In genomic region chr17:36980281-36980761, GRCh38 we compare ENCODE assay signal across 17 cellular contexts. TPM values are rescaled to one million over a fixed set of nuclear protein-coding genes. Genes with fewer than 3 reads are reported as not detected.
A peak's percentile ranks its signal among the peaks of the same experiment; 100 is the strongest.
DNase-seq lines count a peak whose midpoint lies in the region; ATAC-seq and TF ChIP-seq lines count a peak whose summit lies in the region.
"Had no signal": no experiment of that assay in that cellular context is flagged by ENCODE, and none has a peak within 500 bp of the region (broad histone marks: within the 10 kb centered on the region; RNA-seq: fewer than 3 reads in every experiment).

No MANE protein-coding gene starts in this region.

- peak; percentile 5 for DNase-seq in NCI-H1105 treated with DMSO at 0.1 percent for 48 hours (lab: John Stamatoyannopoulos, UW)
- no peak for DNase-seq in NCI-H1105 (lab: John Stamatoyannopoulos, UW)
- peak; percentile 5 for DNase-seq in PC-3
- DNase-seq in fibroblast of lung (ENCODE audit: low read depth in 2 of 2): peak; percentile 35 to 63
- DNase-seq in activated CD4-positive, alpha-beta T cell treated with anti-CD3 and anti-CD28 coated beads, Interleukin-2, amount 50 U/mL, for 4 hours: no peak
- no peak for DNase-seq in left lung
- DNase-seq: 8988T; activated CD8-positive, alpha-beta memory T cell treated with anti-CD3 and anti-CD28 coated beads, Interleukin-2, amount 50 U/mL, for 4 hours; adrenal gland; HFFc6; KBM-7; NCI-H226; Right ventricle myocardium superior had no signal

- H3F3A ChIP-seq in PC-3 (ENCODE audit: low read length, unreplicated experiment): no peaks in the 10 kb centered on the region

- no peak overlapping the region for H3K9ac ChIP-seq in PC-3 (ENCODE audit: low read length)
- no peak overlapping the region for H3K9ac ChIP-seq in fibroblast of lung (ENCODE audit: insufficient read depth, low read length)
- no peak overlapping the region for H3K9ac ChIP-seq in skeletal muscle satellite cell (ENCODE audit: low read depth, low read length)

- no peak overlapping the region for H3K4me2 ChIP-seq in PC-3 (ENCODE audit: low read length)
- H3K4me2 ChIP-seq in fibroblast of lung (ENCODE audit: extremely low read depth, insufficient read depth, low read length): no peak overlapping the region
- H3K4me2 ChIP-seq in skeletal muscle satellite cell (ENCODE audit: low read length): peak overlapping the region; percentile 45

- no peak overlapping the region for H2AFZ ChIP-seq in PC-3 (ENCODE audit: low read length)
- no peak overlapping the region for H2AFZ ChIP-seq in fibroblast of lung (ENCODE audit: low read length)

- H3K27me3 ChIP-seq in PC-3 (ENCODE audit: low read length) (peaks cover 8% of the 10 kb centered on the region; the same call in 1 of the 2 replicates), fibroblast of lung (ENCODE audit: control insufficient read depth, insufficient read depth, low read length) (no peaks in the 10 kb centered on the region), skeletal muscle satellite cell (ENCODE audit: control insufficient read depth, insufficient read depth, low read length) (no peaks in the 10 kb centered on the region), left lung (no peaks in the 10 kb centered on the region)
- H3K27me3 ChIP-seq: adrenal gland had no signal

- ATAC-seq in PC-3 (no peak; the same call in 1 of the 2 replicates), GM18517 (IDR thresholded peaks at IDR 0.05; ENCODE audit: unreplicated experiment) (no peak), left lung (no peak)

- BruUV-seq in PC-3 (replicated peaks; lab: Mats Ljungman, UMichigan): no TSS peak

- H4K20me1 ChIP-seq in PC-3 (ENCODE audit: low read length) (no peaks in the 10 kb centered on the region), fibroblast of lung (ENCODE audit: control insufficient read depth, extremely low read depth, insufficient read depth, low read length) (no peaks in the 10 kb centered on the region)

- no peaks in the 10 kb centered on the region for H3K79me2 ChIP-seq in PC-3 (ENCODE audit: low read length)
- H3K79me2 ChIP-seq in fibroblast of lung (ENCODE audit: control insufficient read depth, insufficient read depth, low read length): no peaks in the 10 kb centered on the region

- no peaks in the 10 kb centered on the region for H3K36me3 ChIP-seq in PC-3 (ENCODE audit: low read depth, low read length)
- H3K36me3 ChIP-seq in fibroblast of lung (ENCODE audit: control insufficient read depth, insufficient read depth, low read length): no peaks in the 10 kb centered on the region
- H3K36me3 ChIP-seq in skeletal muscle satellite cell (ENCODE audit: insufficient read depth, low read length): no peaks in the 10 kb centered on the region
- H3K36me3 ChIP-seq in left lung: peaks cover 0 to 12% of the 10 kb centered on the region in 2 donors
- H3K36me3 ChIP-seq: adrenal gland, thoracic aorta had no signal

- H3K9me3 ChIP-seq in PC-3 (ENCODE audit: low read length) (no peaks in the 10 kb centered on the region), fibroblast of lung (ENCODE audit: control insufficient read depth, insufficient read depth, low read depth, low read length) (no peaks in the 10 kb centered on the region), skeletal muscle satellite cell (replicated peaks; ENCODE audit: low read length) (no peaks in the 10 kb centered on the region), left lung (no peaks in the 10 kb centered on the region)
- H3K9me3 ChIP-seq: adrenal gland, thoracic aorta had no signal

- POLR2A ChIA-PET in PC-3 (lab: Charles Lee; ENCODE audit: unreplicated experiment): no interaction called here

- CTCF ChIA-PET in PC-3 (lab: Charles Lee): no interaction called here

- H3K9me2 ChIP-seq in PC-3 (replicated peaks; ENCODE audit: low read length): no peaks in the 10 kb centered on the region

- H3K27ac ChIP-seq in PC-3 (ENCODE audit: low read length) (no peak overlapping the region), fibroblast of lung (ENCODE audit: insufficient read depth, low read length) (no peak overlapping the region), left lung (no peak overlapping the region)
- H3K27ac ChIP-seq: adrenal gland, thoracic aorta had no signal

- peaks cover 11% of the 10 kb centered on the region; the same call in 1 of the 2 replicates for H3K4me1 ChIP-seq in PC-3 (ENCODE audit: insufficient read depth, low read length)
- H3K4me1 ChIP-seq in fibroblast of lung (ENCODE audit: control insufficient read depth, extremely low read depth, insufficient read depth, low read length): peaks cover 3% of the 10 kb centered on the region
- H3K4me1 ChIP-seq in skeletal muscle satellite cell (ENCODE audit: control insufficient read depth, insufficient read depth, low read length): peaks cover 16% of the 10 kb centered on the region
- no peaks in the 10 kb centered on the region for H3K4me1 ChIP-seq in left lung

- no peak for TF ChIP-seq CTCF in PC-3 (conservative IDR thresholded peaks at IDR 0.05; ENCODE audit: low read depth, low read length)
- no peak for TF ChIP-seq CTCF in fibroblast of lung (conservative IDR thresholded peaks at IDR 0.05 in 1 of 2, IDR thresholded peaks at IDR 0.05 in 1 of 2; ENCODE audit: low read depth in 1 of 2, low read length in 2 of 2)
- no peak for TF ChIP-seq CTCF in left lung (IDR thresholded peaks at IDR 0.05)

- H3K4me3 ChIP-seq in PC-3 (ENCODE audit: low read length) (no peak overlapping the region), fibroblast of lung (replicated peaks in 1 of 4; ENCODE audit: control extremely low read depth in 1 of 4, insufficient read depth in 1 of 4, low read depth in 3 of 4, low read length in 4 of 4) (no peak overlapping the region), skeletal muscle satellite cell (ENCODE audit: low read length) (no peak overlapping the region), left lung (no peak overlapping the region)
- H3K4me3 ChIP-seq: adrenal gland, thoracic aorta had no signal

- intact Hi-C loops in PC-3 (cut with micrococcal nuclease): no loop called here
- intact Hi-C loops in left lung (cut with DNase I): no loop called here

RNA-seq across cellular contexts. Expression of gene AATF, which starts 31.6 kb away (rescaled TPM):
- 25.5 and 25.9 TPM in 2 replicates for total RNA-seq in PC-3 (2014; rRNA removed)
- 30.0 and 30.7 TPM in 2 replicates for total RNA-seq in fibroblast of lung
- polyA plus RNA-seq in fibroblast of lung: 11.9 and 22.6 TPM in 2 replicates
- polyA plus RNA-seq in fibroblast of lung (2012): 32.2 and 48.4 TPM in 2 replicates
- polyA minus RNA-seq in fibroblast of lung (ENCODE audit: low replicate concordance): 16.8 and 42.3 TPM in 2 replicates
- 24.2 and 27.4 TPM in 2 replicates for total RNA-seq in skeletal muscle satellite cell (2012; rRNA removed)
- 10 to 100 TPM; 31.6 to 41.3 TPM for total RNA-seq in left lung

RNA-seq across cellular contexts. Expression of gene LHX1, which starts 43.0 kb away (rescaled TPM):
- total RNA-seq in PC-3 (2014; rRNA removed): not detected in 2 replicates
- total RNA-seq in fibroblast of lung: not detected in 2 replicates
- polyA plus RNA-seq in fibroblast of lung: not detected in 2 replicates
- polyA plus RNA-seq in fibroblast of lung (2012): not detected in 2 replicates
- polyA minus RNA-seq in fibroblast of lung (ENCODE audit: low replicate concordance): not detected in 2 replicates
- 1.1 TPM in 1 of 2 replicates, not detected in the other for total RNA-seq in skeletal muscle satellite cell (2012; rRNA removed)
- not detected for total RNA-seq in left lung
- total RNA-seq: adrenal gland, Right ventricle myocardium superior, skeletal muscle tissue, thoracic aorta had no signal
- polyA plus RNA-seq: adrenal gland had no signal

Comparison
In these comparisons a context has a peak if more than half of its experiments do, and no peak if none do; other contexts are left out.
1. DNase-seq: peak in NCI-H1105 treated with DMSO at 0.1 percent for 48 hours (single experiment), PC-3 (single experiment) and fibroblast of lung (2 of 2); none in NCI-H1105 (single experiment), activated CD4-positive, alpha-beta T cell treated with anti-CD3 and anti-CD28 coated beads, Interleukin-2, amount 50 U/mL, for 4 hours (0 of 2) and left lung (0 of 2).